Comparison of ENCODE assay signal across 25 cellular contexts in genomic region chr10:111773950-111774349, GRCh38.
"Had no signal": no experiment of that assay in that cellular context is flagged by ENCODE, and none has a peak within 500 bp of the region (broad histone marks: within the 10 kb centered on the region; RNA-seq: fewer than 3 reads in every experiment).

No MANE protein-coding gene starts in this region.

- H3K9me3 ChIP-seq: stomach, suprapubic skin, testis, thoracic aorta, thyroid gland, tibial artery, tibial nerve, transverse colon, upper lobe of left lung, upper lobe of right lung, uterus, vagina had no signal

- ATAC-seq: stimulated activated effector memory CD8-positive, alpha-beta T cell treated with anti-CD3 and anti-CD28 coated beads, Interleukin-12 subunit alpha, Interleukin-12 subunit beta, amount 100 ng/mL, for 72 hours; stimulated activated memory B cell treated with anti-CD40 and anti-IgM and Interleukin-4, amounts not matched to agents 10 μg/mL and 1 μg/mL and 100 μg/mL, for 72 hours; stimulated activated naive B cell treated with anti-CD40 and anti-IgM and Interleukin-4, amounts not matched to agents 10 μg/mL and 1 μg/mL and 100 μg/mL, for 72 hours; stimulated activated naive CD8-positive, alpha-beta T cell treated with anti-CD3 and anti-CD28 coated beads, Interleukin-15, amount 100 ng/mL, for 72 hours; stimulated activated naive CD8-positive, alpha-beta T cell treated with anti-CD3 and anti-CD28 coated beads, Interleukin-15, Interleukin-2, amounts not matched to agents 100 U/mL and 50 U/mL, for 24 hours; upper lobe of right lung had no signal

- H3K27ac ChIP-seq: stomach, suprapubic skin, testis, thoracic aorta, thyroid gland, tibial artery, tibial nerve, transverse colon, upper lobe of left lung, upper lobe of right lung, uterus, vagina had no signal

- DNase-seq: stimulated activated CD4-positive, alpha-beta T cell treated with anti-CD3 and anti-CD28 coated beads, Interleukin-2, amount 100 ng/mL, for 48 hours; stimulated activated CD4-positive, alpha-beta T cell treated with anti-CD3 and anti-CD28 coated beads, Interleukin-4, amount 100 ng/mL, for 1 hour; stimulated activated CD4-positive, alpha-beta T cell treated with anti-CD3 and anti-CD28 coated beads, Interleukin-4, amount 100 ng/mL, for 24 hours; stimulated activated CD4-positive, alpha-beta T cell treated with anti-CD3 and anti-CD28 coated beads, Interleukin-4, amount 100 ng/mL, for 4 hours; stimulated activated CD8-positive, alpha-beta memory T cell treated with anti-CD3 and anti-CD28 coated beads, Interleukin-4, amount 100 ng/mL, for 48 hours; stimulated activated naive B cell treated with anti-CD40 and anti-IgM and Interleukin-4, amounts not matched to agents 10 μg/mL and 1 μg/mL and 100 μg/mL, for 72 hours; stimulated activated naive CD4-positive, alpha-beta T cell; stimulated activated naive CD4-positive, alpha-beta T cell treated with Interleukin-2 at 50 U/mL for 16 hours; stimulated activated naive CD8-positive, alpha-beta T cell treated with anti-CD3 and anti-CD28 coated beads, Interleukin-15, amount 100 ng/mL, for 72 hours; stimulated activated naive CD8-positive, alpha-beta T cell treated with anti-CD3 and anti-CD28 coated beads, Interleukin-15, Interleukin-2, amounts not matched to agents 100 U/mL and 50 U/mL, for 24 hours; stomach; substantia nigra; testis; thyroid gland; tibial artery; transverse colon; upper lobe of left lung; upper lobe of right lung; uterus had no signal

- H3K4me3 ChIP-seq: stomach, suprapubic skin, testis, thoracic aorta, thyroid gland, tibial artery, tibial nerve, transverse colon, upper lobe of left lung, upper lobe of right lung, uterus, vagina had no signal

- H3K36me3 ChIP-seq: stomach, suprapubic skin, thoracic aorta, thyroid gland, tibial artery, tibial nerve, transverse colon, upper lobe of left lung, upper lobe of right lung, uterus, vagina had no signal

- H3K4me1 ChIP-seq: stomach, suprapubic skin, testis, thyroid gland, tibial artery, tibial nerve, transverse colon, upper lobe of left lung, upper lobe of right lung, uterus, vagina had no signal

- H3K27me3 ChIP-seq: stomach, suprapubic skin, testis, thyroid gland, tibial artery, tibial nerve, transverse colon, upper lobe of left lung, upper lobe of right lung, uterus, vagina had no signal
